In genomic region chrX:53279296-53280237, GRCh38 we compare ENCODE assay signal across 10 cellular contexts. TPM values are rescaled to one million over a fixed set of nuclear protein-coding genes. Genes with fewer than 3 reads are reported as not detected.
DNase-seq lines count a peak whose midpoint lies in the region; ATAC-seq lines count a peak whose summit lies in the region.
"Had no signal": no experiment of that assay in that cellular context is flagged by ENCODE, and none has a peak within 500 bp of the region (broad histone marks: within the 10 kb centered on the region; RNA-seq: fewer than 3 reads in every experiment).

No MANE protein-coding gene starts in this region.

- CTCF ChIA-PET in activated CD4-positive, alpha-beta T cell treated with anti-CD3 and anti-CD28 coated beads for 36 hours (lab: Charles Lee) = interaction anchor here (0.7 to 1.8 kb wide), 4 partner anchors 8 to 160 kb away, joined by 3 to 5 read pairs (median 4); no protein-coding TSS in a partner anchor

- peaks cover 6% of the 10 kb centered on the region for H3K4me1 Mint-ChIP-seq in activated CD4-positive, alpha-beta T cell treated with anti-CD3 and anti-CD28 coated beads for 36 hours
- peaks cover 10 to 14% of the 10 kb centered on the region in 2 donors for H3K4me1 Mint-ChIP-seq in effector memory CD8-positive, alpha-beta T cell (ENCODE audit: low read depth in 2 of 2)

- ATAC-seq in activated CD4-positive, alpha-beta T cell treated with anti-CD3 and anti-CD28 coated beads for 36 hours = peak; percentile 68
- no peak for ATAC-seq in effector memory CD8-positive, alpha-beta T cell (replicated peaks)
- ATAC-seq in GM21526 (IDR thresholded peaks at IDR 0.05; ENCODE audit: low FRiP score, unreplicated experiment) = no peak

- peak overlapping the region; percentile 79 for H3K4me2 ChIP-seq in skeletal muscle satellite cell (ENCODE audit: low read length)

- POLR2A ChIA-PET in activated CD4-positive, alpha-beta T cell treated with anti-CD3 and anti-CD28 coated beads for 36 hours (lab: Charles Lee) = no interaction called here

- H3K4me3 Mint-ChIP-seq in activated CD4-positive, alpha-beta T cell treated with anti-CD3 and anti-CD28 coated beads for 36 hours = no peak overlapping the region
- H3K4me3 Mint-ChIP-seq in effector memory CD8-positive, alpha-beta T cell = peak overlapping the region; percentile 47 to 56

- H3K36me3 Mint-ChIP-seq in activated CD4-positive, alpha-beta T cell treated with anti-CD3 and anti-CD28 coated beads for 36 hours (ENCODE audit: low read depth) = no peaks in the 10 kb centered on the region
- no peaks in the 10 kb centered on the region for H3K36me3 Mint-ChIP-seq in effector memory CD8-positive, alpha-beta T cell (ENCODE audit: insufficient read depth)

- H3K9ac ChIP-seq in NT2/D1 (ENCODE audit: insufficient read length, low read depth) = peak overlapping the region; percentile 67
- H3K9ac ChIP-seq in skeletal muscle satellite cell (ENCODE audit: low read depth, low read length) = no peak overlapping the region

- DNase-seq in activated CD4-positive, alpha-beta T cell treated with anti-CD3 and anti-CD28 coated beads for 36 hours = peak; percentile 38
- DNase-seq in activated CD4-positive, alpha-beta T cell treated with anti-CD3 and anti-CD28 coated beads for 1 hour = no peak
- DNase-seq in NT2/D1 (ENCODE audit: low read depth, low spot score) (no peak), COR-L47 (lab: John Stamatoyannopoulos, UW) (no peak), DMS114 treated with DMSO at 0.1 percent for 48 hours (lab: John Stamatoyannopoulos, UW; ENCODE audit: unreplicated experiment) (no peak)
- DNase-seq in effector memory CD8-positive, alpha-beta T cell = no peak
- DNase-seq: NCI-H2029 treated with DMSO at 0.1 percent for 48 hours had no signal

- H3K36me3 ChIP-seq in NT2/D1 (ENCODE audit: insufficient read depth, insufficient read length, low read length) (no peaks in the 10 kb centered on the region), skeletal muscle satellite cell (ENCODE audit: insufficient read depth, low read length) (no peaks in the 10 kb centered on the region)
- H3K36me3 ChIP-seq: cardiac muscle cell had no signal

- H3K4me3 ChIP-seq in NT2/D1 (ENCODE audit: insufficient read length, low read depth) = no peak overlapping the region
- H3K4me3 ChIP-seq in skeletal muscle satellite cell (ENCODE audit: low read length) = peak overlapping the region; percentile 60
- H3K4me3 ChIP-seq: cardiac muscle cell had no signal

- intact Hi-C loops in activated CD4-positive, alpha-beta T cell treated with anti-CD3 and anti-CD28 coated beads for 36 hours (cut with DNase I, micrococcal nuclease) = no loop called here

- H3K27me3 Mint-ChIP-seq in activated CD4-positive, alpha-beta T cell treated with anti-CD3 and anti-CD28 coated beads for 36 hours = no peaks in the 10 kb centered on the region
- no peaks in the 10 kb centered on the region for H3K27me3 Mint-ChIP-seq in effector memory CD8-positive, alpha-beta T cell

- no peak overlapping the region for H3K27ac Mint-ChIP-seq in activated CD4-positive, alpha-beta T cell treated with anti-CD3 and anti-CD28 coated beads for 36 hours
- peak overlapping the region in 1 of 2 donors; percentile 30 for H3K27ac Mint-ChIP-seq in effector memory CD8-positive, alpha-beta T cell

- H3K27me3 ChIP-seq in NT2/D1 (ENCODE audit: insufficient read depth, insufficient read length) (no peaks in the 10 kb centered on the region), skeletal muscle satellite cell (ENCODE audit: control insufficient read depth, insufficient read depth, low read length) (peaks cover 22% of the 10 kb centered on the region)
- H3K27me3 ChIP-seq: cardiac muscle cell had no signal

- H3K4me1 ChIP-seq in NT2/D1 (ENCODE audit: insufficient read depth, insufficient read length) (peaks cover 5% of the 10 kb centered on the region), skeletal muscle satellite cell (ENCODE audit: control insufficient read depth, insufficient read depth, low read length) (peaks cover 18% of the 10 kb centered on the region)

- no peaks in the 10 kb centered on the region for H3K9me3 Mint-ChIP-seq in activated CD4-positive, alpha-beta T cell treated with anti-CD3 and anti-CD28 coated beads for 36 hours (ENCODE audit: low read depth)
- no peaks in the 10 kb centered on the region for H3K9me3 Mint-ChIP-seq in effector memory CD8-positive, alpha-beta T cell

- H3K9me3 ChIP-seq in NT2/D1 (ENCODE audit: insufficient read depth, low read length) (no peaks in the 10 kb centered on the region), skeletal muscle satellite cell (replicated peaks; ENCODE audit: low read length) (no peaks in the 10 kb centered on the region)

RNA-seq across cellular contexts. Expression of gene IQSEC2, which starts 1.8 kb away (rescaled TPM):
- under 1 TPM; 0.21 TPM for total RNA-seq in activated CD4-positive, alpha-beta T cell treated with anti-CD3 and anti-CD28 coated beads for 36 hours
- 10.0 and 10.1 TPM in 2 replicates for total RNA-seq in skeletal muscle satellite cell (2012; rRNA removed)

RNA-seq across cellular contexts. Expression of gene KDM5C, which starts 54.6 kb away (rescaled TPM):
- total RNA-seq in activated CD4-positive, alpha-beta T cell treated with anti-CD3 and anti-CD28 coated beads for 36 hours = 10 to 100 TPM; 84.6 to 96.5 TPM
- total RNA-seq in skeletal muscle satellite cell (2012; rRNA removed) = 79.5 and 131 TPM in 2 replicates
